27 cellular contexts compared by ENCODE assay signal in the genomic region with DNA sequence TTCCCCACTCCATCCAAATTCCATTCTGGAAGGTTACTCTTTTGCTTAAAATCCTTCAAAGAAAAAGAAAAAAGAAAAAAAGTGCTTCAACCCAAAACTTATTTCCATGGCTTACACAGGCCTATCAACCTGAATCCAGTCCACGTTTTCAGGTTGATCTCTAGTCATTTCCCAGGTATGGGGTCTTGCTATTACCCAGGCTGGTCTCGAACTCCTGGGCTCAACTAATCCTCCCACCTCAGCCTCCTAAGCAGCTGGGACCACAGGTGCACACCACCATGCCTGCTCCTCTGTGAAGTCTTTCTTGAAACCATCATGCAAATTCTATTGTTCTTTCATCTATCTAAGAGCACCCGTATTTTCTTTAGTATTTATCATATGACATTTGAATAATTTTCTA. TPM values are rescaled to one million over a fixed set of nuclear protein-coding genes. Genes with fewer than 3 reads are reported as not detected.
"Had no signal": no experiment of that assay in that cellular context is flagged by ENCODE, and none has a peak within 500 bp of the region (broad histone marks: within the 10 kb centered on the region; RNA-seq: fewer than 3 reads in every experiment).

No MANE protein-coding gene starts in this region.

- H3K27ac Mint-ChIP-seq: activated naive CD4-positive, alpha-beta T cell treated with anti-CD3 and anti-CD28 coated beads, Interleukin-2, amount 10 ng/mL, durations not matched to agents 7 days and 5 days; progenitor cell of endocrine pancreas had no signal

- H3K27me3 Mint-ChIP-seq: activated naive CD4-positive, alpha-beta T cell treated with anti-CD3 and anti-CD28 coated beads, Interleukin-2, amount 10 ng/mL, durations not matched to agents 7 days and 5 days; progenitor cell of endocrine pancreas; stimulated activated memory B cell treated with anti-CD40 and anti-IgM and Interleukin-4, amounts not matched to agents 10 μg/mL and 1 μg/mL and 100 μg/mL, for 72 hours had no signal

- ATAC-seq: gastrocnemius medialis; mucosa of descending colon; stimulated activated memory B cell treated with anti-CD40 and anti-IgM and Interleukin-4, amounts not matched to agents 10 μg/mL and 1 μg/mL and 100 μg/mL, for 72 hours; upper lobe of right lung had no signal

- H3K27ac ChIP-seq: brain microvascular endothelial cell, coronary artery, dorsolateral prefrontal cortex, gastrocnemius medialis, left ventricle myocardium inferior, ovary, sigmoid colon, stomach, tibial artery, upper lobe of right lung had no signal

- H3K9me3 ChIP-seq: gastrocnemius medialis, left ventricle myocardium inferior, mucosa of descending colon, ovary, sigmoid colon, stomach, tibial artery, upper lobe of right lung had no signal

- H3K9me3 Mint-ChIP-seq: activated naive CD4-positive, alpha-beta T cell treated with anti-CD3 and anti-CD28 coated beads, Interleukin-2, amount 10 ng/mL, durations not matched to agents 7 days and 5 days; activated T-helper 1 cell treated with anti-CD3 and anti-CD28 coated beads, Interleukin-12 subunit alpha, Interleukin-12 subunit beta, Interleukin-2, Interleukin-4 antibody, amounts not matched to agents 30 ng/mL and 10 ng/mL and 1 ng/mL, durations not matched to agents 14 hours and 24 hours and 36 hours; stimulated activated memory B cell treated with anti-CD40 and anti-IgM and Interleukin-4, amounts not matched to agents 10 μg/mL and 1 μg/mL and 100 μg/mL, for 72 hours had no signal

- H3K4me3 Mint-ChIP-seq: activated naive CD4-positive, alpha-beta T cell treated with anti-CD3 and anti-CD28 coated beads, Interleukin-2, amount 10 ng/mL, durations not matched to agents 7 days and 5 days; activated T-helper 1 cell treated with anti-CD3 and anti-CD28 coated beads, Interleukin-12 subunit alpha, Interleukin-12 subunit beta, Interleukin-2, Interleukin-4 antibody, amounts not matched to agents 30 ng/mL and 10 ng/mL and 1 ng/mL, durations not matched to agents 14 hours and 24 hours and 36 hours; stimulated activated memory B cell treated with anti-CD40 and anti-IgM and Interleukin-4, amounts not matched to agents 10 μg/mL and 1 μg/mL and 100 μg/mL, for 72 hours had no signal

- DNase-seq: activated CD4-positive, alpha-beta T cell treated with anti-CD3 and anti-CD28 coated beads for 1 hour; activated gamma-delta T cell; activated naive CD4-positive, alpha-beta T cell treated with anti-CD3 and anti-CD28 coated beads, Interleukin-2, amount 10 ng/mL, durations not matched to agents 7 days and 5 days; activated T-cell treated with anti-CD3 and anti-CD28 coated beads for 4 hours; amniotic stem cell; brain microvascular endothelial cell; dorsolateral prefrontal cortex; effector memory CD4-positive, alpha-beta T cell; gastrocnemius medialis; glutamatergic neuron; left ventricle myocardium inferior; mesendoderm; mucosa of descending colon; ovary; sigmoid colon; small intestine; stimulated activated CD4-positive, alpha-beta T cell treated with anti-CD3 and anti-CD28 coated beads, Interleukin-4, amount 100 ng/mL, for 24 hours; stomach; T-helper 9 cell; tibial artery; upper lobe of right lung had no signal

- H3K27me3 ChIP-seq: brain microvascular endothelial cell, dorsolateral prefrontal cortex, gastrocnemius medialis, ovary, sigmoid colon, stomach, tibial artery, upper lobe of right lung had no signal

- H3K4me3 ChIP-seq: coronary artery, dorsolateral prefrontal cortex, gastrocnemius medialis, left ventricle myocardium inferior, lung, mucosa of descending colon, ovary, sigmoid colon, stomach, tibial artery, upper lobe of right lung had no signal

- H3K36me3 ChIP-seq: brain microvascular endothelial cell, gastrocnemius medialis, left ventricle myocardium inferior, ovary, sigmoid colon, tibial artery, upper lobe of right lung had no signal

RNA-seq across cellular contexts. Expression of gene TMEM54, which starts 55.8 kb away (rescaled TPM):
- polyA plus RNA-seq: neural cell had no signal
